ENCODE assay signal across 12 cellular contexts in genomic region chr7:98584830-98585229, GRCh38. TPM values are rescaled to one million over a fixed set of nuclear protein-coding genes. Genes with fewer than 3 reads are reported as not detected.
"Had no signal": no experiment of that assay in that cellular context is flagged by ENCODE, and none has a peak within 500 bp of the region (broad histone marks: within the 10 kb centered on the region; RNA-seq: fewer than 3 reads in every experiment).

No MANE protein-coding gene starts in this region.

- H3K36me3 ChIP-seq: HAP-1 had no signal

- H3K9me3 ChIP-seq: HAP-1 had no signal

- H3K9ac ChIP-seq: GM23248 had no signal

- ATAC-seq: GM23338, HCT116 had no signal

- FAIRE-seq: H1, H54 had no signal

- H3K4me2 ChIP-seq: GM23338 had no signal

- DNase-seq: GM23248, GOT3, H7, H9, HCEC 1CT, HFFc6 had no signal

- H2AFZ ChIP-seq: GM23248, GM23338 had no signal

- H3K27ac ChIP-seq: GM23248 had no signal

- H3K4me3 ChIP-seq: GM23248, GM23338, HAP-1 had no signal

- H3K4me1 ChIP-seq: HAP-1 had no signal

RNA-seq across cellular contexts. Expression of gene NPTX2, which starts 32.3 kb away (rescaled TPM):
- total RNA-seq: H4, HFFc6 had no signal
